ENCODE assay signal across 24 cellular contexts in genomic region chr4:148184922-148185321, GRCh38.
"Had no signal": no experiment of that assay in that cellular context is flagged by ENCODE, and none has a peak within 500 bp of the region (broad histone marks: within the 10 kb centered on the region; RNA-seq: fewer than 3 reads in every experiment).

No MANE protein-coding gene starts in this region.

- H3K36me3 ChIP-seq: MG63, SJSA1 had no signal

- ATAC-seq: HepG2 had no signal

- DNase-seq: IMR-90, Karpas-422, KG1, MG63, NCI-H1092, NCI-H1105 treated with DMSO at 0.1 percent for 48 hours, NCI-H1417 treated with DMSO at 0.1 percent for 48 hours, NCI-H146, NCI-H1694 treated with DMSO at 0.1 percent for 48 hours, NCI-H1930, NCI-H2081, NCI-H2171, NCI-H226, NCI-H446, NCI-H510A, NCI-H524 treated with DMSO at 0.1 percent for 48 hours, NCI-H69, NCI-H774, Right ventricle myocardium superior, RPMI8226, SIG-M5 had no signal

- H3K27me3 ChIP-seq: MG63, SJSA1 had no signal

- H3K4me1 ChIP-seq: SJSA1 had no signal

- H3K27ac ChIP-seq: SJSA1, SK-N-MC had no signal

- H3K9me3 ChIP-seq: MG63, SJSA1 had no signal

- H3K4me3 ChIP-seq: MG63, SJSA1, SK-N-MC had no signal
